Comparison of ENCODE assay signal across 25 cellular contexts in the genomic region with DNA sequence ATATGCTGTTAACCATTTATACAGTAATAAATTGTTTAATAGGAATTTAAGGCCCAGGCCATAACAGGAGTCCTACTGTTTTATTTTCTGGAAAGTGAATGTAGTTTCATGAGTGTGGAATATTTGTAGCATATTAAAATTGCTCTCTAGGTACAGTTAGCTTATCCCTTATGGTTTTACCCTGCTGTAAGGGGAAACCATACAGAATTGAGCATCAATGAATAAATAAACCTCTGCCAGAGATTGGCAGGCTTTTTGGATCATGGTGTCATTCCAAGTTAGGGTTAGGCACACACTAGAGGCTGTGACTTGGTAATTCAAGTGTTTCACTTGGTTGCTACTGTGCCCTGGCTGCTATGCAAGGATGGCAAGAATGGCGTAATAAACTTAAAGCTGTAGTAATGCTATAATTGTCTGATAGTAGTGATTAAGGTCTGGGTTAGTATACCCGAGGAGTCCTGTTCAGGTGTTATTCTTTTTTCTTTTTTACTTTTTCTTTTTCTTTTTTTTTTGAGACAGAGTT.
"Had no signal": no experiment of that assay in that cellular context is flagged by ENCODE, and none has a peak within 500 bp of the region (broad histone marks: within the 10 kb centered on the region; RNA-seq: fewer than 3 reads in every experiment).

No MANE protein-coding gene starts in this region.

- H3K27ac ChIP-seq: colonic mucosa, hepatocyte, neutrophil, pancreas, psoas muscle, skin epidermis, stomach, suprapubic skin, tibial nerve, uterus had no signal

- H3K36me3 ChIP-seq: colonic mucosa, neutrophil, pancreas, uterus had no signal

- H3K4me2 ChIP-seq: hepatocyte had no signal

- H3K36me3 Mint-ChIP-seq: stimulated activated memory B cell treated with anti-CD40 and anti-IgM and Interleukin-4, amounts not matched to agents 10 μg/mL and 1 μg/mL and 100 μg/mL, for 72 hours; T-cell had no signal

- H3K27me3 ChIP-seq: colonic mucosa, hepatocyte, neutrophil, pancreas, stomach, suprapubic skin, tibial nerve, uterus had no signal

- H3K4me3 ChIP-seq: colonic mucosa, hepatocyte, pancreas, psoas muscle, skin epidermis, stomach, suprapubic skin, tibial nerve, uterus had no signal

- H3K4me3 Mint-ChIP-seq: activated naive CD8-positive, alpha-beta T cell treated with anti-CD3 and anti-CD28 coated beads for 36 hours; activated T-cell treated with anti-CD3 and anti-CD28 coated beads, Interleukin-2, amount 50 U/mL, for 4 hours; nephron; stimulated activated memory B cell treated with anti-CD40 and anti-IgM and Interleukin-4, amounts not matched to agents 10 μg/mL and 1 μg/mL and 100 μg/mL, for 72 hours; T-cell; T-helper 2 cell treated with Interferon-gamma antibody and Interleukin-4, amounts not matched to agents 5 μg/mL and 100 μg/mL, for 36 hours had no signal

- H3K9me3 ChIP-seq: colonic mucosa, neutrophil, pancreas, psoas muscle, stomach, suprapubic skin, tibial nerve, uterus had no signal

- H3K27me3 Mint-ChIP-seq: activated naive CD8-positive, alpha-beta T cell treated with anti-CD3 and anti-CD28 coated beads for 36 hours; stimulated activated memory B cell treated with anti-CD40 and anti-IgM and Interleukin-4, amounts not matched to agents 10 μg/mL and 1 μg/mL and 100 μg/mL, for 72 hours; T-cell had no signal

- H3K4me1 ChIP-seq: colonic mucosa, uterus had no signal

- H3K27ac Mint-ChIP-seq: activated naive CD8-positive, alpha-beta T cell treated with anti-CD3 and anti-CD28 coated beads for 36 hours; activated T-helper 2 cell treated with anti-CD3 and anti-CD28 coated beads, Interferon-gamma antibody, Interleukin-2, Interleukin-4, amounts not matched to agents 10 μg/mL and 5 μg/mL and 100 μg/mL, durations not matched to agents 14 hours and 24 hours and 36 hours; stimulated activated memory B cell treated with anti-CD40 and anti-IgM and Interleukin-4, amounts not matched to agents 10 μg/mL and 1 μg/mL and 100 μg/mL, for 72 hours; T-cell; T-helper 2 cell treated with Interferon-gamma antibody and Interleukin-4, amounts not matched to agents 5 μg/mL and 100 μg/mL, for 36 hours had no signal

- ATAC-seq: activated T-cell treated with anti-CD3 and anti-CD28 coated beads, Interleukin-2, amount 50 U/mL, for 4 hours; pancreas; right cardiac atrium; stimulated activated memory B cell treated with anti-CD40 and anti-IgM and Interleukin-4, amounts not matched to agents 10 μg/mL and 1 μg/mL and 100 μg/mL, for 72 hours; T-cell had no signal

- H2AFZ ChIP-seq: hepatocyte had no signal

- H3K9me3 Mint-ChIP-seq: activated naive CD8-positive, alpha-beta T cell treated with anti-CD3 and anti-CD28 coated beads for 36 hours; activated T-cell treated with anti-CD3 and anti-CD28 coated beads, Interleukin-2, amount 50 U/mL, for 4 hours; activated T-helper 2 cell treated with anti-CD3 and anti-CD28 coated beads, Interferon-gamma antibody, Interleukin-2, Interleukin-4, amounts not matched to agents 10 μg/mL and 5 μg/mL and 100 μg/mL, durations not matched to agents 14 hours and 24 hours and 36 hours; nephron; stimulated activated memory B cell treated with anti-CD40 and anti-IgM and Interleukin-4, amounts not matched to agents 10 μg/mL and 1 μg/mL and 100 μg/mL, for 72 hours; T-cell; T-helper 2 cell treated with Interferon-gamma antibody and Interleukin-4, amounts not matched to agents 5 μg/mL and 100 μg/mL, for 36 hours had no signal

- DNase-seq: activated CD4-positive, alpha-beta T cell treated with anti-CD3 and anti-CD28 coated beads for 1 hour; activated CD8-positive, alpha-beta memory T cell treated with anti-CD3 and anti-CD28 coated beads, Interleukin-2, amount 50 U/mL, for 48 hours; activated naive CD4-positive, alpha-beta T cell; activated naive CD8-positive, alpha-beta T cell treated with anti-CD3 and anti-CD28 coated beads for 36 hours; activated T-cell treated with anti-CD3 and anti-CD28 coated beads, Interleukin-2, amount 50 U/mL, for 4 hours; amniotic stem cell; colonic mucosa; foreskin fibroblast; mesenchymal stem cell; pancreas; psoas muscle; right cardiac atrium; stimulated activated CD4-positive, alpha-beta T cell treated with anti-CD3 and anti-CD28 coated beads, Interleukin-2, amount 100 ng/mL, for 24 hours; stomach; T-cell; uterus had no signal
